23 cellular contexts compared by ENCODE assay signal in genomic region chr3:106619-107018, GRCh38.
"Had no signal": no experiment of that assay in that cellular context is flagged by ENCODE, and none has a peak within 500 bp of the region (broad histone marks: within the 10 kb centered on the region; RNA-seq: fewer than 3 reads in every experiment).

No MANE protein-coding gene starts in this region.

- H3K27ac Mint-ChIP-seq: naive thymus-derived CD4-positive, alpha-beta T cell; nephron; stimulated activated effector memory CD8-positive, alpha-beta T cell treated with anti-CD3 and anti-CD28 coated beads, Interleukin-12 subunit alpha, Interleukin-12 subunit beta, amount 100 ng/mL, for 72 hours had no signal

- DNase-seq: dermis blood vessel endothelial cell; effector memory CD4-positive, alpha-beta T cell; foreskin keratinocyte; mesenchymal stem cell; midbrain; naive thymus-derived CD4-positive, alpha-beta T cell; nucleus accumbens; retina; stimulated activated CD4-positive, alpha-beta T cell treated with anti-CD3 and anti-CD28 coated beads, Interleukin-2, amount 100 ng/mL, for 24 hours; stimulated activated CD4-positive, alpha-beta T cell treated with anti-CD3 and anti-CD28 coated beads, Interleukin-4, amount 100 ng/mL, for 24 hours; stimulated activated naive CD4-positive, alpha-beta T cell treated with Interleukin-2 at 50 U/mL for 16 hours; stomach; thyroid gland; trophoblast cell had no signal

- H3K4me1 Mint-ChIP-seq: naive thymus-derived CD4-positive, alpha-beta T cell; nephron; stimulated activated effector memory CD8-positive, alpha-beta T cell treated with anti-CD3 and anti-CD28 coated beads, Interleukin-12 subunit alpha, Interleukin-12 subunit beta, amount 100 ng/mL, for 72 hours had no signal

- FAIRE-seq: endothelial cell of umbilical vein, keratinocyte had no signal

- H3K9me3 Mint-ChIP-seq: naive thymus-derived CD4-positive, alpha-beta T cell; nephron; stimulated activated effector memory CD8-positive, alpha-beta T cell treated with anti-CD3 and anti-CD28 coated beads, Interleukin-12 subunit alpha, Interleukin-12 subunit beta, amount 100 ng/mL, for 72 hours had no signal

- ATAC-seq: foreskin keratinocyte; naive thymus-derived CD4-positive, alpha-beta T cell; sciatic nerve; stimulated activated effector memory CD8-positive, alpha-beta T cell treated with anti-CD3 and anti-CD28 coated beads, Interleukin-12 subunit alpha, Interleukin-12 subunit beta, amount 100 ng/mL, for 72 hours had no signal

- H3K36me3 Mint-ChIP-seq: naive thymus-derived CD4-positive, alpha-beta T cell; stimulated activated effector memory CD8-positive, alpha-beta T cell treated with anti-CD3 and anti-CD28 coated beads, Interleukin-12 subunit alpha, Interleukin-12 subunit beta, amount 100 ng/mL, for 72 hours had no signal

- H3K4me3 Mint-ChIP-seq: naive thymus-derived CD4-positive, alpha-beta T cell; nephron; stimulated activated effector memory CD8-positive, alpha-beta T cell treated with anti-CD3 and anti-CD28 coated beads, Interleukin-12 subunit alpha, Interleukin-12 subunit beta, amount 100 ng/mL, for 72 hours had no signal

- H3K36me3 ChIP-seq: esophagus muscularis mucosa, stomach, thyroid gland, vagina had no signal

- H3K4me1 ChIP-seq: foreskin keratinocyte, stomach, thyroid gland, vagina had no signal

- H3K4me3 ChIP-seq: coronary artery, esophagus muscularis mucosa, smooth muscle cell, stomach, thyroid gland, vagina had no signal

- H3K27ac ChIP-seq: coronary artery, esophagus muscularis mucosa, foreskin keratinocyte, stomach, thyroid gland, vagina had no signal

- H3K27me3 ChIP-seq: esophagus muscularis mucosa, foreskin keratinocyte, stomach, thyroid gland, vagina had no signal

- H3K9me3 ChIP-seq: esophagus muscularis mucosa, stomach, thyroid gland, vagina had no signal
